1 cellular context compared by ENCODE assay signal in the genomic region with DNA sequence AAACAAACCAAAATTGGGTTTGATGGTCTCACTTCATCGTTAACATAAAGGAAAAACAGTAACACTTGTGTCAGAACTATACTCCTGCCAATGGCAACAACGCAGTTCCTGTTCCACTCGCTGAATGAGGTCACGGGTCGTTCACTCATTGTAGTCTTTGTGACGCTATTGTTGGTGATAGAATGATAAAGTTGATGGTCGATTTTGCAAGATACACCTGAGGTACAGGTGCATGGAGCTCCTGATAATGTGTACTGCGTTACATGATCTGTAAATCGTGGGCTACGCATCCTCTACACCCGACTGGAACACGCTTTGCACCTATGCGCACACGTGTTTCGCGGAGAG.
TF ChIP-seq lines count a peak whose summit lies in the region.

No MANE protein-coding gene starts in this region.

TF ChIP-seq in GM23338, 12 proteins besides CTCF, POLR2A, EP300 and RAD21 (continued from another document):
- TF ChIP-seq REST (IDR thresholded peaks at IDR 0.05; ENCODE audit: unreplicated experiment) (no peak), NANOG (IDR thresholded peaks at IDR 0.05; ENCODE audit: borderline replicate concordance) (no peak), ZNF114 (CRISPR knock-in tag; IDR thresholded peaks at IDR 0.05) (no peak), ETS1 (IDR thresholded peaks at IDR 0.05) (no peak), EZH2 (IDR thresholded peaks at IDR 0.05; ENCODE audit: low read depth, unreplicated experiment) (no peak), POLR2AphosphoS5 (IDR thresholded peaks at IDR 0.05; ENCODE audit: low read depth) (no peak)
- TF ChIP-seq, protein P1, sequence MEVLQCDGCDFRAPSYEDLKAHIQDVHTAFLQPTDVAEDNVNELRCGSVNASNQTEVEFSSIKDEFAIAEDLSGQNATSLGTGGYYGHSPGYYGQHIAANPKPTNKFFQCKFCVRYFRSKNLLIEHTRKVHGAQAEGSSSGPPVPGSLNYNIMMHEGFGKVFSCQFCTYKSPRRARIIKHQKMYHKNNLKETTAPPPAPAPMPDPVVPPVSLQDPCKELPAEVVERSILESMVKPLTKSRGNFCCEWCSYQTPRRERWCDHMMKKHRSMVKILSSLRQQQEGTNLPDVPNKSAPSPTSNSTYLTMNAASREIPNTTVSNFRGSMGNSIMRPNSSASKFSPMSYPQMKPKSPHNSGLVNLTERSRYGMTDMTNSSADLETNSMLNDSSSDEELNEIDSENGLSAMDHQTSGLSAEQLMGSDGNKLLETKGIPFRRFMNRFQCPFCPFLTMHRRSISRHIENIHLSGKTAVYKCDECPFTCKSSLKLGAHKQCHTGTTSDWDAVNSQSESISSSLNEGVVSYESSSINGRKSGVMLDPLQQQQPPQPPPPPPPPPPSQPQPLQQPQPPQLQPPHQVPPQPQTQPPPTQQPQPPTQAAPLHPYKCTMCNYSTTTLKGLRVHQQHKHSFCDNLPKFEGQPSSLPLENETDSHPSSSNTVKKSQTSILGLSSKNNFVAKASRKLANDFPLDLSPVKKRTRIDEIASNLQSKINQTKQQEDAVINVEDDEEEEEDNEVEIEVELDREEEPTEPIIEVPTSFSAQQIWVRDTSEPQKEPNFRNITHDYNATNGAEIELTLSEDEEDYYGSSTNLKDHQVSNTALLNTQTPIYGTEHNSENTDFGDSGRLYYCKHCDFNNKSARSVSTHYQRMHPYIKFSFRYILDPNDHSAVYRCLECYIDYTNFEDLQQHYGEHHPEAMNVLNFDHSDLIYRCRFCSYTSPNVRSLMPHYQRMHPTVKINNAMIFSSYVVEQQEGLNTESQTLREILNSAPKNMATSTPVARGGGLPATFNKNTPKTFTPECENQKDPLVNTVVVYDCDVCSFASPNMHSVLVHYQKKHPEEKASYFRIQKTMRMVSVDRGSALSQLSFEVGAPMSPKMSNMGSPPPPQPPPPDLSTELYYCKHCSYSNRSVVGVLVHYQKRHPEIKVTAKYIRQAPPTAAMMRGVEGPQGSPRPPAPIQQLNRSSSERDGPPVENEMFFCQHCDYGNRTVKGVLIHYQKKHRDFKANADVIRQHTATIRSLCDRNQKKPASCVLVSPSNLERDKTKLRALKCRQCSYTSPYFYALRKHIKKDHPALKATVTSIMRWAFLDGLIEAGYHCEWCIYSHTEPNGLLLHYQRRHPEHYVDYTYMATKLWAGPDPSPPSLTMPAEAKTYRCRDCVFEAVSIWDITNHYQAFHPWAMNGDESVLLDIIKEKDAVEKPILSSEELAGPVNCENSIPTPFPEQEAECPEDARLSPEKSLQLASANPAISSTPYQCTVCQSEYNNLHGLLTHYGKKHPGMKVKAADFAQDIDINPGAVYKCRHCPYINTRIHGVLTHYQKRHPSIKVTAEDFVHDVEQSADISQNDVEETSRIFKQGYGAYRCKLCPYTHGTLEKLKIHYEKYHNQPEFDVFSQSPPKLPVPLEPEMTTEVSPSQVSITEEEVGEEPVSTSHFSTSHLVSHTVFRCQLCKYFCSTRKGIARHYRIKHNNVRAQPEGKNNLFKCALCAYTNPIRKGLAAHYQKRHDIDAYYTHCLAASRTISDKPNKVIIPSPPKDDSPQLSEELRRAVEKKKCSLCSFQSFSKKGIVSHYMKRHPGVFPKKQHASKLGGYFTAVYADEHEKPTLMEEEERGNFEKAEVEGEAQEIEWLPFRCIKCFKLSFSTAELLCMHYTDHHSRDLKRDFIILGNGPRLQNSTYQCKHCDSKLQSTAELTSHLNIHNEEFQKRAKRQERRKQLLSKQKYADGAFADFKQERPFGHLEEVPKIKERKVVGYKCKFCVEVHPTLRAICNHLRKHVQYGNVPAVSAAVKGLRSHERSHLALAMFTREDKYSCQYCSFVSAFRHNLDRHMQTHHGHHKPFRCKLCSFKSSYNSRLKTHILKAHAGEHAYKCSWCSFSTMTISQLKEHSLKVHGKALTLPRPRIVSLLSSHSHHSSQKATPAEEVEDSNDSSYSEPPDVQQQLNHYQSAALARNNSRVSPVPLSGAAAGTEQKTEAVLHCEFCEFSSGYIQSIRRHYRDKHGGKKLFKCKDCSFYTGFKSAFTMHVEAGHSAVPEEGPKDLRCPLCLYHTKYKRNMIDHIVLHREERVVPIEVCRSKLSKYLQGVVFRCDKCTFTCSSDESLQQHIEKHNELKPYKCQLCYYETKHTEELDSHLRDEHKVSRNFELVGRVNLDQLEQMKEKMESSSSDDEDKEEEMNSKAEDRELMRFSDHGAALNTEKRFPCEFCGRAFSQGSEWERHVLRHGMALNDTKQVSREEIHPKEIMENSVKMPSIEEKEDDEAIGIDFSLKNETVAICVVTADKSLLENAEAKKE (CRISPR knock-in tag; IDR thresholded peaks at IDR 0.05) = no peak
TF ChIP-seq in GM23338: peak in this region for 0.
